1 cellular context compared by ENCODE assay signal in genomic region chr2:39377226-39377939, GRCh38.
TF ChIP-seq lines count a peak whose summit lies in the region.

No MANE protein-coding gene starts in this region.

TF ChIP-seq in GM12878, 131 proteins besides CTCF, POLR2A, EP300 and RAD21 (continued from another document):
- TF ChIP-seq PKNOX1 (IDR thresholded peaks at IDR 0.05) (peak; percentile 69; the same call in 1 of the 2 replicates), CREM (IDR thresholded peaks at IDR 0.05; ENCODE audit: low read depth) (peak; percentile 87), DPF2 (IDR thresholded peaks at IDR 0.05) (peak; percentile 92)
